Comparison of ENCODE assay signal across 1 cellular context in the genomic region with DNA sequence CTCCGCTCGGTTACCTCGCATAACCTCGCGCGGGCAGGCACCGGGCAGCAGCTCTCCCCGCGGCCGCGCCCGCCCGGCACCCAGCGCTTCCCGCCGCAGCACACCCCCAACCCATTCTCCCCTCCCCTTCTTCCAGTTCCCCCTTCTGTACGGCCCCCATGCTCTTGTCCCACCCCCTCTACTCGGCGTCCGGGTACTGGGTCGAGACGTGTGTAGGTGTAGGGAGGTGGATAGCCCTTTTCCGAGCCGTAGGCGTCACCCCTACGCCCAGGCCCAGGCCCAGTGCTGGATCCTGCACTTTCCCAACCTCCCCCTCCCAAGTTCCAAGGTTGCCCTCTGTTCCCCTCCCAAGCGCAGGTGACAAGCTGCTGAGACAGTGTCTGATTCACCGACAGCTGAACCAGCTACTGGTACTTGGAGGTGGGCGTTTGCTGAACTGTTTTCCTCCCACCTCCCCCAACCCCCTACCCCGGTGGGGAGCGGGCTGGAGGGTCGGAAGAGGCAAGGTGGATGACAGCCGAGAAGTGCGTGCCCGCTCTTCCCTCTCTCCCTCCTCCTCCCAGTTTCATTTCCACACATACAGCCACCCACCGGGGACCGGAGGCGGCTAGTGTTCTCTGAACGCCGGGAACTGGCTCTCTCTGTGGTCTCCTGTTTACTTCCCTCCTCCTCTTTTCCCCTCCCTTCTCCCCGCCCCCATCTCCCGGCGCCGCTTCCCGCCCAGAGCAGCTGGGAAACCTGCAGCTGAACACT.
TF ChIP-seq lines count a peak whose summit lies in the region.

No MANE protein-coding gene starts in this region.

TF ChIP-seq in HepG2, 621 proteins besides CTCF, POLR2A, EP300 and RAD21 (continued from another document and continues in another):
- TF ChIP-seq ZNF282 (IDR thresholded peaks at IDR 0.05; ENCODE audit: partially characterized antibody), result no peak
- TF ChIP-seq MXI1 (IDR thresholded peaks at IDR 0.05; ENCODE audit: borderline replicate concordance, low read depth, low read length), result peak; percentile 44; the same call in 2 of the 3 replicates
- TF ChIP-seq CBFB (CRISPR knock-in tag; IDR thresholded peaks at IDR 0.05), result no peak; the same call in 1 of the 2 replicates
- TF ChIP-seq SOX6 (IDR thresholded peaks at IDR 0.05), result no peak
- peak; percentile 77 for TF ChIP-seq SOX6 (CRISPR knock-in tag; IDR thresholded peaks at IDR 0.05)
- no peak for TF ChIP-seq U2AF2 (IDR thresholded peaks at IDR 0.05; ENCODE audit: low read depth, low read length)
- TF ChIP-seq SIX4 (CRISPR knock-in tag; IDR thresholded peaks at IDR 0.05), result peak; percentile 66
- TF ChIP-seq PHF5A (CRISPR knock-in tag; IDR thresholded peaks at IDR 0.05; ENCODE audit: low read depth, unreplicated experiment), result no peak
- TF ChIP-seq ZNF639 (CRISPR knock-in tag; conservative IDR thresholded peaks at IDR 0.05), result peak; percentile 27; the same call in 1 of the 2 replicates
- TF ChIP-seq ZBTB39 (CRISPR knock-in tag; IDR thresholded peaks at IDR 0.05), result 0 out of 2 replicates have a peak, but pooled peaks have one; percentile 62
- TF ChIP-seq, protein P1, sequence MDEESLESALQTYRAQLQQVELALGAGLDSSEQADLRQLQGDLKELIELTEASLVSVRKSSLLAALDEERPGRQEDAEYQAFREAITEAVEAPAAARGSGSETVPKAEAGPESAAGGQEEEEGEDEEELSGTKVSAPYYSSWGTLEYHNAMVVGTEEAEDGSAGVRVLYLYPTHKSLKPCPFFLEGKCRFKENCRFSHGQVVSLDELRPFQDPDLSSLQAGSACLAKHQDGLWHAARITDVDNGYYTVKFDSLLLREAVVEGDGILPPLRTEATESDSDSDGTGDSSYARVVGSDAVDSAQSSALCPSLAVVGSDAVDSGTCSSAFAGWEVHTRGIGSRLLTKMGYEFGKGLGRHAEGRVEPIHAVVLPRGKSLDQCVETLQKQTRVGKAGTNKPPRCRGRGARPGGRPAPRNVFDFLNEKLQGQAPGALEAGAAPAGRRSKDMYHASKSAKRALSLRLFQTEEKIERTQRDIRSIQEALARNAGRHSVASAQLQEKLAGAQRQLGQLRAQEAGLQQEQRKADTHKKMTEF (CRISPR knock-in tag; IDR thresholded peaks at IDR 0.05), result peak; percentile 63
- peak; percentile 45 for TF ChIP-seq HDAC1 (CRISPR knock-in tag; IDR thresholded peaks at IDR 0.05)
- peak; percentile 61 for TF ChIP-seq MED8 (CRISPR knock-in tag; IDR thresholded peaks at IDR 0.05; ENCODE audit: insufficient replicate concordance)
- TF ChIP-seq SRF (IDR thresholded peaks at IDR 0.05; ENCODE audit: low read depth, low read length), result no peak
- peak; percentile 83; the same call in 1 of the 2 replicates for TF ChIP-seq MED1 (CRISPR knock-in tag; IDR thresholded peaks at IDR 0.05)
- TF ChIP-seq, protein P2, sequence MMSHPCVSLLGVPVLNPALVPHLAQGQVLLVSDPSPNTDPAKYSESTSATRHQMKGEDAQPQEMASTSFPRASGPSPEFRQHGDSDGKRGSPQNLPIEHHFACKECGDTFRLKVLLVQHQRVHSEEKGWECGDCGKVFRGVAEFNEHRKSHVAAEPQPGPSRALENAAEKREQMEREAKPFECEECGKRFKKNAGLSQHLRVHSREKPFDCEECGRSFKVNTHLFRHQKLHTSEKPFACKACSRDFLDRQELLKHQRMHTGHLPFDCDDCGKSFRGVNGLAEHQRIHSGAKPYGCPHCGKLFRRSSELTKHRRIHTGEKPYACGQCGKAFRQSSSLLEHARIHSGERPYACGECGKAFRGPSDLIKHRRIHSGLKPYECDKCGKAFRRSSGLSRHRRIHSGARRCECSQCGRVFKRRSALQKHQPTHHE (CRISPR knock-in tag; IDR thresholded peaks at IDR 0.05; ENCODE audit: borderline replicate concordance), result no peak
- TF ChIP-seq HOXA9 (CRISPR knock-in tag; IDR thresholded peaks at IDR 0.05; ENCODE audit: borderline replicate concordance), result 0 out of 2 replicates have a peak, but pooled peaks have one; percentile 20
- TF ChIP-seq HOXA3 (CRISPR knock-in tag; IDR thresholded peaks at IDR 0.05), result no peak; the same call in 1 of the 2 replicates
- TF ChIP-seq KDM3A (CRISPR knock-in tag; IDR thresholded peaks at IDR 0.05; ENCODE audit: low read depth), result 0 out of 2 replicates have a peak, but pooled peaks have one; percentile 19
- TF ChIP-seq TGIF2 (CRISPR knock-in tag; IDR thresholded peaks at IDR 0.05), result peak; percentile 23; the same call in 1 of the 2 replicates
- TF ChIP-seq, protein P3, sequence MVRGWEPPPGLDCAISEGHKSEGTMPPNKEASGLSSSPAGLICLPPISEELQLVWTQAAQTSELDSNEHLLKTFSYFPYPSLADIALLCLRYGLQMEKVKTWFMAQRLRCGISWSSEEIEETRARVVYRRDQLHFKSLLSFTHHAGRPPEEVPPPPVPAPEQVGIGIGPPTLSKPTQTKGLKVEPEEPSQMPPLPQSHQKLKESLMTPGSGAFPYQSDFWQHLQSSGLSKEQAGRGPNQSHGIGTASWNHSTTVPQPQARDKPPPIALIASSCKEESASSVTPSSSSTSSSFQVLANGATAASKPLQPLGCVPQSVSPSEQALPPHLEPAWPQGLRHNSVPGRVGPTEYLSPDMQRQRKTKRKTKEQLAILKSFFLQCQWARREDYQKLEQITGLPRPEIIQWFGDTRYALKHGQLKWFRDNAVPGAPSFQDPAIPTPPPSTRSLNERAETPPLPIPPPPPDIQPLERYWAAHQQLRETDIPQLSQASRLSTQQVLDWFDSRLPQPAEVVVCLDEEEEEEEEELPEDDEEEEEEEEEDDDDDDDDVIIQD (CRISPR knock-in tag; IDR thresholded peaks at IDR 0.05; ENCODE audit: low read depth), result peak; percentile 39; the same call in 1 of the 2 replicates
- no peak for TF ChIP-seq GMEB1 (CRISPR knock-in tag; IDR thresholded peaks at IDR 0.05; ENCODE audit: borderline replicate concordance)
- 0 out of 2 replicates have a peak, but pooled peaks have one; percentile 57 for TF ChIP-seq ZNF670 (CRISPR knock-in tag; IDR thresholded peaks at IDR 0.05; ENCODE audit: borderline replicate concordance)
- peak; percentile 89 for TF ChIP-seq RBFOX2 (IDR thresholded peaks at IDR 0.05; ENCODE audit: low read depth, low read length)
- peak; percentile 66 for TF ChIP-seq POGZ (CRISPR knock-in tag; IDR thresholded peaks at IDR 0.05)
- TF ChIP-seq ZSCAN12 (CRISPR knock-in tag; IDR thresholded peaks at IDR 0.05), result no peak
- TF ChIP-seq ZNF34 (CRISPR knock-in tag; IDR thresholded peaks at IDR 0.05; ENCODE audit: borderline replicate concordance), result no peak
- peak; percentile 37 for TF ChIP-seq XRCC5 (optimal IDR thresholded peaks at IDR 0.05; ENCODE audit: low read length)
- peak; percentile 42 for TF ChIP-seq SKI (IDR thresholded peaks at IDR 0.05; ENCODE audit: partially characterized antibody)
- TF ChIP-seq MZF1 (CRISPR knock-in tag; IDR thresholded peaks at IDR 0.05; ENCODE audit: borderline replicate concordance), result no peak
- TF ChIP-seq, protein P4, sequence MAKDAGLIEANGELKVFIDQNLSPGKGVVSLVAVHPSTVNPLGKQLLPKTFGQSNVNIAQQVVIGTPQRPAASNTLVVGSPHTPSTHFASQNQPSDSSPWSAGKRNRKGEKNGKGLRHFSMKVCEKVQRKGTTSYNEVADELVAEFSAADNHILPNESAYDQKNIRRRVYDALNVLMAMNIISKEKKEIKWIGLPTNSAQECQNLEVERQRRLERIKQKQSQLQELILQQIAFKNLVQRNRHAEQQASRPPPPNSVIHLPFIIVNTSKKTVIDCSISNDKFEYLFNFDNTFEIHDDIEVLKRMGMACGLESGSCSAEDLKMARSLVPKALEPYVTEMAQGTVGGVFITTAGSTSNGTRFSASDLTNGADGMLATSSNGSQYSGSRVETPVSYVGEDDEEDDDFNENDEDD (CRISPR knock-in tag; IDR thresholded peaks at IDR 0.05; ENCODE audit: borderline replicate concordance), result peak; percentile 73; the same call in 1 of the 2 replicates
- no peak; the same call in 1 of the 2 replicates for TF ChIP-seq ARID4A (CRISPR knock-in tag; IDR thresholded peaks at IDR 0.05; ENCODE audit: borderline replicate concordance)
- TF ChIP-seq ZNF547 (CRISPR knock-in tag; IDR thresholded peaks at IDR 0.05), result peak; percentile 32; the same call in 1 of the 2 replicates
- TF ChIP-seq AHR (CRISPR knock-in tag; IDR thresholded peaks at IDR 0.05), result 0 out of 2 replicates have a peak, but pooled peaks have one; percentile 57
- TF ChIP-seq AGO2 (optimal IDR thresholded peaks at IDR 0.05; ENCODE audit: low read depth, low read length), result peak; percentile 37
- TF ChIP-seq SMYD3 (CRISPR knock-in tag; IDR thresholded peaks at IDR 0.05), result no peak
- peak; percentile 75 for TF ChIP-seq GATAD2A (CRISPR knock-in tag; IDR thresholded peaks at IDR 0.05)
- TF ChIP-seq, protein P5, sequence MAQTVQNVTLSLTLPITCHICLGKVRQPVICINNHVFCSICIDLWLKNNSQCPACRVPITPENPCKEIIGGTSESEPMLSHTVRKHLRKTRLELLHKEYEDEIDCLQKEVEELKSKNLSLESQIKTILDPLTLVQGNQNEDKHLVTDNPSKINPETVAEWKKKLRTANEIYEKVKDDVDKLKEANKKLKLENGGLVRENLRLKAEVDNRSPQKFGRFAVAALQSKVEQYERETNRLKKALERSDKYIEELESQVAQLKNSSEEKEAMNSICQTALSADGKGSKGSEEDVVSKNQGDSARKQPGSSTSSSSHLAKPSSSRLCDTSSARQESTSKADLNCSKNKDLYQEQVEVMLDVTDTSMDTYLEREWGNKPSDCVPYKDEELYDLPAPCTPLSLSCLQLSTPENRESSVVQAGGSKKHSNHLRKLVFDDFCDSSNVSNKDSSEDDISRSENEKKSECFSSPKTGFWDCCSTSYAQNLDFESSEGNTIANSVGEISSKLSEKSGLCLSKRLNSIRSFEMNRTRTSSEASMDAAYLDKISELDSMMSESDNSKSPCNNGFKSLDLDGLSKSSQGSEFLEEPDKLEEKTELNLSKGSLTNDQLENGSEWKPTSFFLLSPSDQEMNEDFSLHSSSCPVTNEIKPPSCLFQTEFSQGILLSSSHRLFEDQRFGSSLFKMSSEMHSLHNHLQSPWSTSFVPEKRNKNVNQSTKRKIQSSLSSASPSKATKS (CRISPR knock-in tag; IDR thresholded peaks at IDR 0.05), result 0 out of 2 replicates have a peak, but pooled peaks have one; percentile 24
